8 cellular contexts compared by ENCODE assay signal in the genomic region with DNA sequence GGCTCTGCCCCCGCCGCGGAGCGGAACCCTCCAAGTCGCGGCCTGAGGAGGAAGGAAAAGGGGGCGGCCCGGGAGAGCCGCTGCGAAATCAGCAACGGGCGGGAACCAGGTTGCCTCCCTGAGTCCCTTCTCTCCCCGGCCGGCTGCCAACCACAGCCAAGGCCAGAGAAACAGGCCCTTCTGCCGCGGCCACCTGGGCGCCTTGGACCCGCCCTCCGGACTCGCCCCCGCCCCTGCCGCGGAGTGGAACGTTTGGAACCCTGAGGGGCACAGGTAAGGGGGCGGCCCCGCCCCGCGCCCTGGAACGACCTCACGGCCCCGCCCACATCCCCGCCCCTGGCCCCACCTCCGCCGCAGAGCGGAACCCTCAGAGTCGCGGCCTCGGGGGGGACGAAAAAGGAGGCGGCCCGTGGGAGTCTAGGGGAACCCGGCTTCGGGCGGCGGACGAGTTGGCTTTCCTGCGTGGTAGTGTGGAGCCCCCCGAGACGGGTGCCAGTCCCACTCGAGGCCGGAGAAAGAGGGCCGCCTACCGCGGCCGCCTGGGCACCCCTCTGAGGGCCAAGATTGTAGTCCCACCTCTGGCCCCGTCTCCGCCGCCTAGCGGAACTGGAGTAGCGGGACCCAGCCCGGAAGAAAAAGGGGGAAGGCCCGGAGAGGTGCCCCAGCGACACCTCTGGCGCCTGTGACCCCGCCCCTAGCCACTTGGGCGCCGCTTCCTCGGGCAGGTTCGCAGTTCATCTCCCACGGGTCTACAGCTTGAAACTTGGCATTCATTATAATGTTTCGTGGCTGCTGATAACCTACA. TPM values are rescaled to one million over a fixed set of nuclear protein-coding genes. Genes with fewer than 3 reads are reported as not detected.
DNase-seq lines count a peak whose midpoint lies in the region; ATAC-seq, FAIRE-seq and TF ChIP-seq lines count a peak whose summit lies in the region.

No MANE protein-coding gene starts in this region.

- H3K9me3 ChIP-seq in HUES48 (ENCODE audit: control insufficient read depth, insufficient read depth, low read length) (peaks cover 8% of the 10 kb centered on the region), endodermal cell (ENCODE audit: control insufficient read depth, low read length) (no peaks in the 10 kb centered on the region)

- no peaks in the 10 kb centered on the region for H3K27me3 Mint-ChIP-seq in endodermal cell (ENCODE audit: insufficient read depth)

- FAIRE-seq in D721Med (lab: Jason Lieb, UNC) = no peak

- H3K4me3 ChIP-seq in HUES48 (ENCODE audit: low read depth, low read length) (peak overlapping the region; percentile 84), endodermal cell (ENCODE audit: low read length) (peak overlapping the region; percentile 88)

- H3K4me1 ChIP-seq in HUES48 (ENCODE audit: control insufficient read depth, insufficient read depth, low read length) (0 out of 2 replicates have a peak, but pooled peaks cover 6% of the 10 kb centered on the region), endodermal cell (ENCODE audit: control insufficient read depth, insufficient read depth, low read length) (no peaks in the 10 kb centered on the region)

- peak; percentile 83 for ATAC-seq in GM21423 (IDR thresholded peaks at IDR 0.05; ENCODE audit: unreplicated experiment)

- DNase-seq in D721Med (ENCODE audit: insufficient read length, low spot score) = peak; percentile 54
- DNase-seq in NOMO-1 treated with dmso at 0.1 percent for 144 hours (lab: John Stamatoyannopoulos, UW; ENCODE audit: unreplicated experiment) = peak; percentile 61
- DNase-seq in activated CD8-positive, alpha-beta memory T cell treated with anti-CD3 and anti-CD28 coated beads, Interleukin-2, amount 50 U/mL, for 24 hours (ENCODE audit: extremely low read depth) = peak; percentile 58
- peak; percentile 92 for DNase-seq in endodermal cell
- DNase-seq in midbrain (lab: John Stamatoyannopoulos, UW) = peak; percentile 86
- DNase-seq in stimulated activated CD8-positive, alpha-beta memory T cell treated with anti-CD3 and anti-CD28 coated beads, Interleukin-2, amount 100 ng/mL, for 48 hours (ENCODE audit: low read depth in 2 of 2) = peak; percentile 69 to 74

- peak overlapping the region; percentile 78 for H3K9ac ChIP-seq in HUES48 (ENCODE audit: low read depth, low read length)
- H3K9ac ChIP-seq in endodermal cell (ENCODE audit: extremely low read depth, low read length, poor library complexity, severe bottlenecking) = peak overlapping the region; percentile 53

- H3K27ac Mint-ChIP-seq in endodermal cell = peak overlapping the region; percentile 67

- H3K27ac ChIP-seq in HUES48 (ENCODE audit: low read depth, low read length) (peak overlapping the region; percentile 86), endodermal cell (ENCODE audit: low read depth, low read length) (peak overlapping the region; percentile 24)

- H3K36me3 ChIP-seq in HUES48 (ENCODE audit: control insufficient read depth, insufficient read depth, low read length) (no peaks in the 10 kb centered on the region; the same call in 1 of the 2 replicates), endodermal cell (ENCODE audit: control insufficient read depth, insufficient read depth, low read length) (no peaks in the 10 kb centered on the region)

- H3K9me3 Mint-ChIP-seq in endodermal cell = peaks cover 47% of the 10 kb centered on the region

- H3K36me3 Mint-ChIP-seq in endodermal cell (ENCODE audit: low read depth) = no peaks in the 10 kb centered on the region

- peak overlapping the region; percentile 75 for H3K4me3 Mint-ChIP-seq in endodermal cell

- WGBS in endodermal cell (ENCODE audit: insufficient coverage in 1 of 2, insufficient read length in 1 of 2), 2 experiments = 1% methylated on average over 14 to 67 of the region's 71 CpGs

- no peaks in the 10 kb centered on the region for H3K27me3 ChIP-seq in HUES48 (ENCODE audit: control insufficient read depth, insufficient read depth, low read length)
- H3K27me3 ChIP-seq in endodermal cell (ENCODE audit: control insufficient read depth, insufficient read depth, low read length, poor library complexity, severe bottlenecking) = no peaks in the 10 kb centered on the region

- H3K4me1 Mint-ChIP-seq in endodermal cell = peaks cover 8% of the 10 kb centered on the region

- TF ChIP-seq CTCF in D721Med (IDR thresholded peaks at IDR 0.05; ENCODE audit: insufficient read depth, missing control alignments) = peak; percentile 0
- peak; percentile 68 for TF ChIP-seq CTCF in endodermal cell (conservative IDR thresholded peaks at IDR 0.05)

RNA-seq across cellular contexts. Expression of a gene that starts 0.7 kb away (rescaled TPM):
- 10 to 100 TPM; 32.5 to 33.0 TPM for total RNA-seq in endodermal cell
- 17.2 TPM for polyA plus RNA-seq in endodermal cell (2013, experiment 1 of 2)
- 16.6 TPM for polyA plus RNA-seq in endodermal cell (2013, experiment 2 of 2)

Comparison
In these comparisons a context has a peak if more than half of its experiments do, and no peak if none do; other contexts are left out.
1. Peak in every context shown above with its lines: DNase-seq, ATAC-seq, H3K4me3 ChIP-seq and H3K27ac ChIP-seq.